Comparison of ENCODE assay signal across 18 cellular contexts in the genomic region with DNA sequence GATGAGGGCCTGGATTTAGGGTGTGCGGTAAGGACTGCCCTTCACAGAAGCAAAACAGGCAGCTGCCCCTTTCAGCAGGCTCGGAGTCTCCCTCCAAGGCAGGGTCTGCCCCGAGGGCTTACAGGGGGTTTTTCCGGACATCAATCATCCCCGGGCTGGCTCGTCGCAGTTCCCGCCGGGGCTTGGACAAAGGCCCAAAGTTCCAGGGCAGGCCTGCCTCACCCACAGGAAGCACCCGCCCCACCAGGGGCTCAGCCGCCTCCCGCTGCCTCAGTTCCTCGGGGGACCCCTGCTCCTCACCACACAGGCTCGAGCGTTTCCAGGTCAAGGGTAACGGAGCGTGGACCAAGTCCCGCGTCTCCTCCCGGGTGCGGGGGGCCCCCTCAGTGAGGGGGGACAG.
"Had no signal": no experiment of that assay in that cellular context is flagged by ENCODE, and none has a peak within 500 bp of the region (broad histone marks: within the 10 kb centered on the region; RNA-seq: fewer than 3 reads in every experiment).

No MANE protein-coding gene starts in this region.

- H3K4me1 Mint-ChIP-seq: memory B cell had no signal

- H3K27ac Mint-ChIP-seq: activated naive CD8-positive, alpha-beta T cell treated with anti-CD3 and anti-CD28 coated beads for 36 hours; memory B cell; natural killer cell treated with Interleukin-12 subunit alpha and Interleukin-12 subunit beta and Interleukin-15 and Interleukin-18, amount 100 ng/mL, for 72 hours; progenitor cell of endocrine pancreas; T-helper 1 cell treated with Interleukin-12 subunit alpha and Interleukin-12 subunit beta and Interleukin-4 antibody, amounts not matched to agents 30 μg/mL and 1 μg/mL, for 36 hours had no signal

- H3K4me3 ChIP-seq: breast epithelium, left lung had no signal

- H3K4me3 Mint-ChIP-seq: activated naive CD8-positive, alpha-beta T cell treated with anti-CD3 and anti-CD28 coated beads for 36 hours; memory B cell; natural killer cell treated with Interleukin-12 subunit alpha and Interleukin-12 subunit beta and Interleukin-15 and Interleukin-18, amount 100 ng/mL, for 72 hours; T-helper 1 cell treated with Interleukin-12 subunit alpha and Interleukin-12 subunit beta and Interleukin-4 antibody, amounts not matched to agents 30 μg/mL and 1 μg/mL, for 36 hours had no signal

- FAIRE-seq: islet of Langerhans, TTC549 had no signal

- H3K4me1 ChIP-seq: breast epithelium, foreskin keratinocyte, left lung had no signal

- H3K27me3 Mint-ChIP-seq: activated naive CD8-positive, alpha-beta T cell treated with anti-CD3 and anti-CD28 coated beads for 36 hours; natural killer cell treated with Interleukin-12 subunit alpha and Interleukin-12 subunit beta and Interleukin-15 and Interleukin-18, amount 100 ng/mL, for 72 hours; progenitor cell of endocrine pancreas had no signal

- DNase-seq: activated CD4-positive, CD25-positive, alpha-beta regulatory T cell; activated gamma-delta T cell treated with Interleukin-2 at 50 U/mL for 16 hours; activated naive CD8-positive, alpha-beta T cell treated with anti-CD3 and anti-CD28 coated beads for 36 hours; anterior cingulate cortex; foreskin keratinocyte; left lung; nucleus accumbens; stimulated activated CD4-positive, alpha-beta T cell treated with anti-CD3 and anti-CD28 coated beads, Interleukin-1b, Interleukin-23, amount 100 ng/mL, for 48 hours; stimulated activated naive CD4-positive, alpha-beta T cell; trophoblast cell had no signal

- H3K9me3 ChIP-seq: breast epithelium had no signal

- H3K27me3 ChIP-seq: breast epithelium, foreskin keratinocyte, left lung had no signal

- ATAC-seq: foreskin keratinocyte; left lung; natural killer cell treated with Interleukin-12 subunit alpha and Interleukin-12 subunit beta and Interleukin-15 and Interleukin-18, amount 100 ng/mL, for 72 hours; right cardiac atrium had no signal

- H3K27ac ChIP-seq: breast epithelium, foreskin keratinocyte, left lung had no signal

- H3K36me3 Mint-ChIP-seq: memory B cell; natural killer cell treated with Interleukin-12 subunit alpha and Interleukin-12 subunit beta and Interleukin-15 and Interleukin-18, amount 100 ng/mL, for 72 hours had no signal

- H3K9me3 Mint-ChIP-seq: activated naive CD8-positive, alpha-beta T cell treated with anti-CD3 and anti-CD28 coated beads for 36 hours; memory B cell; natural killer cell treated with Interleukin-12 subunit alpha and Interleukin-12 subunit beta and Interleukin-15 and Interleukin-18, amount 100 ng/mL, for 72 hours; T-helper 1 cell treated with Interleukin-12 subunit alpha and Interleukin-12 subunit beta and Interleukin-4 antibody, amounts not matched to agents 30 μg/mL and 1 μg/mL, for 36 hours had no signal
